In the genomic region with DNA sequence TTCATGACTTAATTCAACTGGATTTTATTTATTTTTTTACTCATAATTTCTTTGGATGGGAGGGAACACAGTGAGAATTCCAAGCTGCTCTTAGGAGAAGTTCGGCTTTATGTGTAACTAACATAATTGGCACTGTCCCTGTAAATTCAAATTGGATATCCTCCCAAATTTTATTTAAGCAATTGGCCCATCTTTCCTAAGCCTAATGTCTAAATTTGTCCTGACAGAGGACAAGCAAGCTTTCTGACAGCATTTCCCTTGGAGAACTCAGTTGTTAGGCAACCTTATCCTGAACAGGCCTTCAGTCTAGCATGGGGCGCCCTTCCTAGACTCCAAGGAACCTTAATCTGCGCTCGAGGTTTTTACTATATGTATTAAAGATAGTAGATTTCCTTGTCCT, we compare ENCODE assay signal across 23 cellular contexts.
DNase-seq lines count a peak whose midpoint lies in the region; ATAC-seq and TF ChIP-seq lines count a peak whose summit lies in the region.
"Had no signal": no experiment of that assay in that cellular context is flagged by ENCODE, and none has a peak within 500 bp of the region (broad histone marks: within the 10 kb centered on the region; RNA-seq: fewer than 3 reads in every experiment).

No MANE protein-coding gene starts in this region.

- H3K27me3 ChIP-seq in right cardiac atrium (ENCODE audit: control insufficient read depth, insufficient read depth), result no peaks in the 10 kb centered on the region
- H3K27me3 ChIP-seq: BE2C, SJSA1 had no signal

- DNase-seq in AG09319 (ENCODE audit: extremely low read depth, low read depth) (peak; percentile 31), HCEC 1CT (peak; percentile 33), fibroblast of peridontal ligament (ENCODE audit: extremely low read depth) (peak; percentile 49), right cardiac atrium (peak in 1 of 3 donors; percentile 37), kidney tubule cell (ENCODE audit: low spot score) (no peak), NCI-H187 treated with DMSO at 0.1 percent for 48 hours (lab: John Stamatoyannopoulos, UW) (no peak)
- DNase-seq in stimulated activated CD4-positive, alpha-beta T cell treated with anti-CD3 and anti-CD28 coated beads, Interleukin-1b, Interleukin-23, amount 100 ng/mL, for 48 hours, result no peak
- DNase-seq: BE2C; EL; IMR-90; NCI-H1105; NCI-H2081; NCI-H2171; NCI-H345; NCI-H524; NCI-H774; NK-92 treated with Interleukin-12 subunit alpha and Interleukin-12 subunit beta, amount 100 ng/mL, for 24 hours had no signal

- no peaks in the 10 kb centered on the region for H3K4me1 ChIP-seq in right cardiac atrium (ENCODE audit: control insufficient read depth, insufficient read depth, low read length)
- H3K4me1 ChIP-seq: BE2C, SJSA1 had no signal

- no peak overlapping the region for H3K27ac ChIP-seq in right cardiac atrium (ENCODE audit: low read length)
- H3K27ac ChIP-seq: KMS-11, RWPE1, SJSA1 had no signal

- WGBS in right cardiac atrium, result 48% methylated on average over 4 of the region's 4 CpGs

- peak; percentile 59 to 83 for ATAC-seq in right cardiac atrium
- no peak for ATAC-seq in GM21360 (IDR thresholded peaks at IDR 0.05; ENCODE audit: unreplicated experiment)
- ATAC-seq: GM23338 had no signal

- no peaks in the 10 kb centered on the region for H3K9me3 ChIP-seq in right cardiac atrium (ENCODE audit: control insufficient read depth, low read length)
- H3K9me3 ChIP-seq: BE2C, HAP-1, SJSA1 had no signal

- TF ChIP-seq CTCF in AG09319 (IDR thresholded peaks at IDR 0.05; ENCODE audit: low read depth, low read length), result no peak

- H3K4me3 ChIP-seq in right cardiac atrium (ENCODE audit: low read length), result no peak overlapping the region
- H3K4me3 ChIP-seq: GM23338, HAP-1, SJSA1 had no signal

- intact Hi-C loops in right cardiac atrium (cut with DNase I), result no loop called here

Comparison
In these comparisons a context has a peak if more than half of its experiments do, and no peak if none do; other contexts are left out.
1. DNase-seq: peak in AG09319 (single experiment), HCEC 1CT (single experiment) and fibroblast of peridontal ligament (single experiment); none in stimulated activated CD4-positive, alpha-beta T cell treated with anti-CD3 and anti-CD28 coated beads, Interleukin-1b, Interleukin-23, amount 100 ng/mL, for 48 hours (single experiment), kidney tubule cell (single experiment) and NCI-H187 treated with DMSO at 0.1 percent for 48 hours (single experiment).